Comparison of ENCODE assay signal across 8 cellular contexts in genomic region chr12:40737416-40737815, GRCh38. TPM values are rescaled to one million over a fixed set of nuclear protein-coding genes. Genes with fewer than 3 reads are reported as not detected.
"Had no signal": no experiment of that assay in that cellular context is flagged by ENCODE, and none has a peak within 500 bp of the region (broad histone marks: within the 10 kb centered on the region; RNA-seq: fewer than 3 reads in every experiment).

No MANE protein-coding gene starts in this region.

RNA-seq across cellular contexts. Expression of gene CNTN1, which starts 45.2 kb away (rescaled TPM):
- total RNA-seq: activated naive CD4-positive, alpha-beta T cell treated with anti-CD3 and anti-CD28 coated beads for 36 hours; activated naive CD4-positive, alpha-beta T cell treated with anti-CD3 and anti-CD28 coated beads, Interleukin-2, amount 50 U/mL, for 72 hours; activated naive CD8-positive, alpha-beta T cell treated with anti-CD3 and anti-CD28 coated beads for 36 hours; activated naive CD8-positive, alpha-beta T cell treated with anti-CD3 and anti-CD28 coated beads, Interleukin-2, amount 10 ng/mL, durations not matched to agents 7 days and 5 days; activated T-cell treated with anti-CD3 and anti-CD28 coated beads, Interleukin-2, amount 50 U/mL, for 72 hours; activated T-helper 1 cell treated with anti-CD3 and anti-CD28 coated beads, Interleukin-12 subunit alpha, Interleukin-12 subunit beta, Interleukin-2, Interleukin-4 antibody, amounts not matched to agents 30 ng/mL and 10 ng/mL and 1 ng/mL, durations not matched to agents 14 hours and 24 hours and 36 hours; activated T-helper 17 cell treated with anti-CD3 and anti-CD28 coated beads, Interleukin-2, amount 50 U/mL, for 72 hours; activated T-helper 2 cell treated with anti-CD3 and anti-CD28 coated beads, Interferon-gamma antibody, Interleukin-2, Interleukin-4, amounts not matched to agents 10 μg/mL and 5 μg/mL and 100 μg/mL, durations not matched to agents 14 hours and 24 hours and 36 hours had no signal
